In the genomic region with DNA sequence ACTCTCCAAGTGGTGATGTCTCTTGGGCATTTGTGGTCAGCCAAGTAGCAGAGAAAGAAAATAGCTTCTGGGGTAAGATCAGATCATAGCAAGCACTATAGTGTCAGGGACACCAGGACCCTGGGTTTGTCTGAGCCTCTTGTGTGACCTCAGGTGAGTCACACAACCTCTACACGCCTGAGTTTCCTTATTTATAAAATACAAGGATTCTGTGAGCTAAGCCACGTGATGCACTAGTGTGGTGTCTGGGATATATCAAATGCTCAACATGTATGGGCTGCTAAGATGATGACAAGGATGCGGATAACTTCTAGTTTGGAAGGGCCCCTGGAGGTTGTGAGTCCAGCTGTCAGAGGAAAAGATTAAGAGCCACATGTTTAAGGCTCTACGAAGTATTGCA, we compare ENCODE assay signal across 10 cellular contexts. TPM values are rescaled to one million over a fixed set of nuclear protein-coding genes. Genes with fewer than 3 reads are reported as not detected.
DNase-seq lines count a peak whose midpoint lies in the region; ATAC-seq and TF ChIP-seq lines count a peak whose summit lies in the region.
"Had no signal": no experiment of that assay in that cellular context is flagged by ENCODE, and none has a peak within 500 bp of the region (broad histone marks: within the 10 kb centered on the region; RNA-seq: fewer than 3 reads in every experiment).

No MANE protein-coding gene starts in this region.

- H3K27me3 Mint-ChIP-seq in chondrocyte (ENCODE audit: low read depth), result no peaks in the 10 kb centered on the region

- H3K27ac ChIP-seq in lower lobe of right lung (peak overlapping the region; percentile 55), tibial nerve (peak overlapping the region in 3 of 4 donors; percentile 66 to 90 (median 85))
- H3K27ac ChIP-seq: WERI-Rb-1 had no signal

- intact Hi-C loops in lower lobe of right lung (cut with DNase I), result no loop called here

- peaks cover 5% of the 10 kb centered on the region for H3K4me1 Mint-ChIP-seq in chondrocyte (ENCODE audit: low read depth)

- H3K4me3 ChIP-seq in lower lobe of right lung (no peak overlapping the region), tibial nerve (no peak overlapping the region), HAP-1 (no peak overlapping the region)

- no peak for TF ChIP-seq EP300 in tibial nerve (IDR thresholded peaks at IDR 0.05)

- no peaks in the 10 kb centered on the region for H3K9me3 Mint-ChIP-seq in chondrocyte (ENCODE audit: low read depth)

- H3K9me3 ChIP-seq in lower lobe of right lung (no peaks in the 10 kb centered on the region), tibial nerve (no peaks in the 10 kb centered on the region), HAP-1 (no peaks in the 10 kb centered on the region)

- TF ChIP-seq POLR2A in tibial nerve (IDR thresholded peaks at IDR 0.05), result no peak

- TF ChIP-seq CTCF in chondrocyte (IDR thresholded peaks at IDR 0.05) (no peak), lower lobe of right lung (IDR thresholded peaks at IDR 0.05) (no peak), tibial nerve (IDR thresholded peaks at IDR 0.05) (no peak)

- no peak overlapping the region for H3K4me3 Mint-ChIP-seq in chondrocyte (ENCODE audit: unreplicated experiment)

- peak overlapping the region; percentile 83 for H3K27ac Mint-ChIP-seq in chondrocyte (ENCODE audit: unreplicated experiment)

- DNase-seq in M059J (ENCODE audit: low read depth) (peak; percentile 95), chondrocyte (ENCODE audit: low spot score) (no peak), lower lobe of right lung (no peak), tibial nerve (ENCODE audit: low spot score in 2 of 2) (no peak), HAP-1 (ENCODE audit: low spot score in 2 of 2) (no peak), NOMO-1 treated with dmso at 0.1 percent for 144 hours (lab: John Stamatoyannopoulos, UW; ENCODE audit: unreplicated experiment) (no peak)
- DNase-seq: glutamatergic neuron, WERI-Rb-1 had no signal

- in situ Hi-C loops in HAP-1 (cut with MboI; ENCODE audit: low sequenced_read_pairs), result no loop called here

- peaks cover 3% of the 10 kb centered on the region for H3K36me3 Mint-ChIP-seq in chondrocyte (ENCODE audit: low read depth)

- ATAC-seq in lower lobe of right lung (no peak), HG03521 (IDR thresholded peaks at IDR 0.05; ENCODE audit: unreplicated experiment) (no peak), HG03095 (IDR thresholded peaks at IDR 0.05; ENCODE audit: unreplicated experiment) (no peak)

- H3K36me3 ChIP-seq in lower lobe of right lung (peaks cover 26% of the 10 kb centered on the region), tibial nerve (peaks cover 0 to 12% (median 0%) of the 10 kb centered on the region in 3 donors), HAP-1 (replicated peaks) (no peaks in the 10 kb centered on the region)
- H3K36me3 ChIP-seq: WERI-Rb-1 had no signal

- WGBS in tibial nerve, 2 donors, result 56 to 76% methylated on average over 4 of the region's 4 CpGs

- H3K27me3 ChIP-seq in lower lobe of right lung (ENCODE audit: low read depth) (no peaks in the 10 kb centered on the region), tibial nerve (no peaks in the 10 kb centered on the region), HAP-1 (ENCODE audit: low read depth) (no peaks in the 10 kb centered on the region)

- peaks cover 15% of the 10 kb centered on the region for H3K4me1 ChIP-seq in lower lobe of right lung
- H3K4me1 ChIP-seq in tibial nerve, result peaks cover 0 to 29% (median 14%) of the 10 kb centered on the region in 4 donors
- peaks cover 12% of the 10 kb centered on the region for H3K4me1 ChIP-seq in HAP-1

RNA-seq across cellular contexts. Expression of a gene that starts 24.5 kb away (rescaled TPM):
- 18.3 and 18.6 TPM in 2 replicates for total RNA-seq in M059J (2014; rRNA removed; shearing (Covaris generic))
- total RNA-seq in chondrocyte (17.0 to 18.6 TPM (median 17.4 TPM) in 3 replicates), lower lobe of right lung (11.6 TPM), tibial nerve (10 to 100 TPM; 22.8 to 35.0 (median 30.2) TPM)

RNA-seq across cellular contexts. Expression of a gene that starts 30.4 kb away (rescaled TPM):
- total RNA-seq in M059J (2014; rRNA removed; shearing (Covaris generic)), result 0.07 and 0.30 TPM in 2 replicates
- total RNA-seq in chondrocyte, result 15.7 to 17.8 TPM (median 16.9 TPM) in 3 replicates
- total RNA-seq in lower lobe of right lung, result 41.9 TPM
- total RNA-seq in tibial nerve, result 10 to 100 TPM; 21.0 to 48.5 (median 38.8) TPM

RNA-seq across cellular contexts. Expression of a gene that starts 50.1 kb away (rescaled TPM):
- total RNA-seq in M059J (2014; rRNA removed; shearing (Covaris generic)), result 114 and 166 TPM in 2 replicates
- total RNA-seq in chondrocyte (91.0 to 151 TPM (median 91.3 TPM) in 3 replicates), lower lobe of right lung (84.9 TPM), tibial nerve (10 to 100 TPM; 63.6 to 79.8 (median 74.1) TPM)

Comparison
In these comparisons a context has a peak if more than half of its experiments do, and no peak if none do; other contexts are left out.
1. RNA of a gene that starts 30.4 kb away (total RNA-seq): 41.9 TPM in lower lobe of right lung (single experiment), 21.0 to 48.5 TPM in tibial nerve and 15.7 to 17.8 TPM in chondrocyte; 0.07 to 0.30 TPM in M059J; every median in the first group is over 10 times any median in the second.